In the genomic region with DNA sequence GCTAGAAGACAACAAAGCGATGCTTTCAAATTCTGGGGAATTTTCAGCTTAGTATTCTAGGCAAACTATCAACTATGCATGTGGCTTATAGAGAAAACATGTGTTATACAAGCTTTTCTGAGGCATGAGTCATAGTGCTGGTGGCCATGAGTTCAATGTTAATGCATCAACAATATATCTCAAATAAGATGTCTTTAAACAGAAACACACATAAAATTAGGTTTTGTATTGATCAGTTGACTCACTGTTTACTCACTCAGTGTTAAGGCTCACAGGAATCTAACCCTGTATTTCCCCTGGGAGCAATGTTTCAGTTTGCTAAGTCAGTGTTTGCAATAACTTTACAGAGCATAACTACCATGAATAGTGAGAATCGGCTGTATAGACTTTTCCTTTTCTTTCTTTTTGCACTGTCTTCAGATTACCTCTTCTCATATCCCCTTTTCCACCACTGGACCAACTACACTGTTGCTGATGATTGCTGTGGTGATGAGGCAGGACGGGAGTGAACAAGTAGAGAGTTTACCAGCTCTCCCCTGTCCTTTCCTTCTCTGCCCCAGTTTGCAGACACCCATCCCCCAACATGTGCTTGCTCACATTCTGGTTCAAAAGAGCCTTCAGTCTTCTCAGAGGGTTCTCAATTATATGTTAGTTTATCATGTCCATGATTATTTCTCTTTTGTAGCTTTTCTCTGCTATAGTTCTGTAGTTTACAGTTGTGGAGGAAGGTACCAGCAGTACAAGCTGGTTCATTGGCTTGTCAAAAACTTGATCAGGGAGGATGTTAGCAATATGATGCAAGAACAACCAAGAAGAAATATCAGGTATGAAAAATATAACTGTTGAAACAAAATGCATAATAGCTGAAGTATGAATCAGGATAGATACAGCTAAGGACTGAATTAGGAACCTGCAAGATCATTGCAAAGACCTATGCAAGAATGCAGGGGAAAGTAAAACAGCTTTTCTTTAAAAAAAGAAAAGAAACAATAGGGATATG, we compare ENCODE assay signal across 1 cellular context.
TF ChIP-seq lines count a peak whose summit lies in the region.

No MANE protein-coding gene starts in this region.

TF ChIP-seq in SK-N-SH, 30 proteins besides CTCF, POLR2A, EP300 and RAD21 (continued from another document):
- TF ChIP-seq, protein P1, sequence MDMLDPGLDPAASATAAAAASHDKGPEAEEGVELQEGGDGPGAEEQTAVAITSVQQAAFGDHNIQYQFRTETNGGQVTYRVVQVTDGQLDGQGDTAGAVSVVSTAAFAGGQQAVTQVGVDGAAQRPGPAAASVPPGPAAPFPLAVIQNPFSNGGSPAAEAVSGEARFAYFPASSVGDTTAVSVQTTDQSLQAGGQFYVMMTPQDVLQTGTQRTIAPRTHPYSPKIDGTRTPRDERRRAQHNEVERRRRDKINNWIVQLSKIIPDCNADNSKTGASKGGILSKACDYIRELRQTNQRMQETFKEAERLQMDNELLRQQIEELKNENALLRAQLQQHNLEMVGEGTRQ (IDR thresholded peaks at IDR 0.05; ENCODE audit: borderline replicate concordance, low read depth, low read length): no peak
- TF ChIP-seq SIN3A (IDR thresholded peaks at IDR 0.05; ENCODE audit: borderline replicate concordance, low read depth, low read length) (no peak), RCOR1 (IDR thresholded peaks at IDR 0.05; ENCODE audit: low read length) (no peak), TAF1 (IDR thresholded peaks at IDR 0.05; ENCODE audit: borderline replicate concordance, low read depth, low read length) (no peak), POLR2AphosphoS5 (IDR thresholded peaks at IDR 0.05; ENCODE audit: low read depth, low read length) (no peak), RXRA (IDR thresholded peaks at IDR 0.05; ENCODE audit: borderline replicate concordance, low read depth) (no peak)
